Comparison of ENCODE assay signal across 1 cellular context in the genomic region with DNA sequence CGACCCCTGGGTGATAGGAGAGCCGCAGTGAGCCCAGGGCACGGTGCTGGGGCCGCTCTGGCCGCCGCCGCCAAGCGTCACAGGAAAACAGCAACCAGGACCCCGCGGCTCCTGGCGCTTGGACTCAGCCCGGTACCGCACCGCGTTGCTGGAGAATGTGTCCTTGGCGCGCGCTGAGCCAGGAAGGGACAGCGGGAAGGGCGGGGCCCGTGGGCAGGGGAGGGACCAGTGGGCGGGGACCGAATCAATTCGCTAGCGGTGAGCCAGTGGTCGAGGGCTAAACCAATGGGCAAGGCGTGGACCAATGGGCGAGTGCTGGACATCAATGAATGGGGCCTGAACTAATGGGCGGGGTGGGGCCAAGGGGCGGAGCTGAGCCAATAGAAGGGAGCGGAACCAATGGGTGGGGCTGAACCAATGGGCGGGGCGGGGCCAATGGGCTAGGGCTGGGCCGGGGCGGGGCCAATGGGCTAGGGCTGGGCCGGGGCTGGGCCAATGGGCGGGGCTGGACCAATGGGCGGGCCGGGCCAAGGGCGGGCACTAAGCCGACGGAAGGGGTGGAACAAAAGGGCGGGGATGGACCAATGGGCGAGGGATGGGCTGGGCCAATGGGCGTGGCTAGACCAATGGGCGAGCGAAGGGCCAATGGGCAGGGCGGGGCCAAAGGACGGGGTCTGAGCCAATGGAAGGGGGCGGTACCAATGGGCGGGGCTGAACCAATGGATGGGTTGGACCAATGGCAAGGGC.
A peak's percentile ranks its signal among the peaks of the same experiment; 100 is the strongest.
TF ChIP-seq lines count a peak whose summit lies in the region.

No MANE protein-coding gene starts in this region.

TF ChIP-seq in HepG2, 621 proteins besides CTCF, POLR2A, EP300 and RAD21 (continued from another document and continues in another):
- TF ChIP-seq, protein P1, sequence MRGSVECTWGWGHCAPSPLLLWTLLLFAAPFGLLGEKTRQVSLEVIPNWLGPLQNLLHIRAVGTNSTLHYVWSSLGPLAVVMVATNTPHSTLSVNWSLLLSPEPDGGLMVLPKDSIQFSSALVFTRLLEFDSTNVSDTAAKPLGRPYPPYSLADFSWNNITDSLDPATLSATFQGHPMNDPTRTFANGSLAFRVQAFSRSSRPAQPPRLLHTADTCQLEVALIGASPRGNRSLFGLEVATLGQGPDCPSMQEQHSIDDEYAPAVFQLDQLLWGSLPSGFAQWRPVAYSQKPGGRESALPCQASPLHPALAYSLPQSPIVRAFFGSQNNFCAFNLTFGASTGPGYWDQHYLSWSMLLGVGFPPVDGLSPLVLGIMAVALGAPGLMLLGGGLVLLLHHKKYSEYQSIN (CRISPR knock-in tag; IDR thresholded peaks at IDR 0.05; ENCODE audit: borderline replicate concordance): no peak
- TF ChIP-seq ZSCAN9 (CRISPR knock-in tag; IDR thresholded peaks at IDR 0.05; ENCODE audit: borderline replicate concordance) (peak; percentile 89), ZBTB38 (CRISPR knock-in tag; IDR thresholded peaks at IDR 0.05) (no peak), ARID5B (CRISPR knock-in tag; IDR thresholded peaks at IDR 0.05) (peak; percentile 36; the same call in 1 of the 2 replicates), ZNF598 (CRISPR knock-in tag; IDR thresholded peaks at IDR 0.05; ENCODE audit: borderline replicate concordance) (no peak; the same call in 1 of the 2 replicates), THRA (CRISPR knock-in tag; IDR thresholded peaks at IDR 0.05; ENCODE audit: borderline replicate concordance) (0 out of 2 replicates have a peak, but pooled peaks have one; percentile 37), STAT5B (CRISPR knock-in tag; IDR thresholded peaks at IDR 0.05) (no peak), ETV6 (CRISPR knock-in tag; conservative IDR thresholded peaks at IDR 0.05) (peak; percentile 75; the same call in 1 of the 2 replicates), ZNF570 (CRISPR knock-in tag; IDR thresholded peaks at IDR 0.05; ENCODE audit: borderline replicate concordance) (no peak), ZNF331 (CRISPR knock-in tag; IDR thresholded peaks at IDR 0.05) (peak; percentile 70), HHEX (CRISPR knock-in tag; IDR thresholded peaks at IDR 0.05) (no peak), ZNF747 (CRISPR knock-in tag; IDR thresholded peaks at IDR 0.05; ENCODE audit: borderline replicate concordance) (no peak), FIP1L1 (IDR thresholded peaks at IDR 0.05; ENCODE audit: borderline replicate concordance, insufficient read depth, low read depth, low read length) (no peak), TCF12 (IDR thresholded peaks at IDR 0.05) (no peak), TCF12 (CRISPR knock-in tag; IDR thresholded peaks at IDR 0.05) (no peak), FOXO1 (CRISPR knock-in tag; IDR thresholded peaks at IDR 0.05) (peak; percentile 65; the same call in 1 of the 2 replicates), SRSF4 (IDR thresholded peaks at IDR 0.05; ENCODE audit: low read depth, low read length, poor library complexity, severe bottlenecking) (no peak), MTF2 (CRISPR knock-in tag; IDR thresholded peaks at IDR 0.05; ENCODE audit: borderline replicate concordance) (no peak), ZNF674 (CRISPR knock-in tag; IDR thresholded peaks at IDR 0.05; ENCODE audit: low read depth) (0 out of 2 replicates have a peak, but pooled peaks have one; percentile 50), KDM6A (CRISPR knock-in tag; IDR thresholded peaks at IDR 0.05; ENCODE audit: low read depth) (no peak), ZEB1 (IDR thresholded peaks at IDR 0.05; ENCODE audit: insufficient replicate concordance, low read depth) (no peak), RCOR2 (CRISPR knock-in tag; IDR thresholded peaks at IDR 0.05) (no peak), EZH2 (conservative IDR thresholded peaks at IDR 0.05; ENCODE audit: low read depth, low read length) (no peak), TOPORS (CRISPR knock-in tag; IDR thresholded peaks at IDR 0.05) (no peak), ZNF619 (CRISPR knock-in tag; IDR thresholded peaks at IDR 0.05) (no peak), MAFG (CRISPR knock-in tag; IDR thresholded peaks at IDR 0.05) (no peak), ZFYVE20 (CRISPR knock-in tag; IDR thresholded peaks at IDR 0.05; ENCODE audit: borderline replicate concordance, low read depth) (peak; percentile 71; the same call in 1 of the 2 replicates), SMAD9 (CRISPR knock-in tag; IDR thresholded peaks at IDR 0.05) (no peak), ZBTB8A (CRISPR knock-in tag; IDR thresholded peaks at IDR 0.05; ENCODE audit: borderline replicate concordance, low read depth) (no peak), DR1 (CRISPR knock-in tag; IDR thresholded peaks at IDR 0.05) (peak; percentile 97), MAFK (conservative IDR thresholded peaks at IDR 0.05 in 1 of 2, IDR thresholded peaks at IDR 0.05 in 1 of 2; ENCODE audit: low read length in 2 of 2) (no peak), RARA (CRISPR knock-in tag; IDR thresholded peaks at IDR 0.05) (no peak), ZNF354B (CRISPR knock-in tag; IDR thresholded peaks at IDR 0.05) (no peak), ZNF709 (CRISPR knock-in tag; IDR thresholded peaks at IDR 0.05) (0 out of 2 replicates have a peak, but pooled peaks have one; percentile 44), SCMH1 (CRISPR knock-in tag; IDR thresholded peaks at IDR 0.05; ENCODE audit: borderline replicate concordance) (no peak), ZNF430 (CRISPR knock-in tag; IDR thresholded peaks at IDR 0.05) (no peak)
- TF ChIP-seq, protein P2, sequence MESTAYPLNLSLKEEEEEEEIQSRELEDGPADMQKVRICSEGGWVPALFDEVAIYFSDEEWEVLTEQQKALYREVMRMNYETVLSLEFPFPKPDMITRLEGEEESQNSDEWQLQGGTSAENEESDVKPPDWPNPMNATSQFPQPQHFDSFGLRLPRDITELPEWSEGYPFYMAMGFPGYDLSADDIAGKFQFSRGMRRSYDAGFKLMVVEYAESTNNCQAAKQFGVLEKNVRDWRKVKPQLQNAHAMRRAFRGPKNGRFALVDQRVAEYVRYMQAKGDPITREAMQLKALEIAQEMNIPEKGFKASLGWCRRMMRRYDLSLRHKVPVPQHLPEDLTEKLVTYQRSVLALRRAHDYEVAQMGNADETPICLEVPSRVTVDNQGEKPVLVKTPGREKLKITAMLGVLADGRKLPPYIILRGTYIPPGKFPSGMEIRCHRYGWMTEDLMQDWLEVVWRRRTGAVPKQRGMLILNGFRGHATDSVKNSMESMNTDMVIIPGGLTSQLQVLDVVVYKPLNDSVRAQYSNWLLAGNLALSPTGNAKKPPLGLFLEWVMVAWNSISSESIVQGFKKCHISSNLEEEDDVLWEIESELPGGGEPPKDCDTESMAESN (CRISPR knock-in tag; conservative IDR thresholded peaks at IDR 0.05): 0 out of 2 replicates have a peak, but pooled peaks have one; percentile 40
- TF ChIP-seq, protein P3, sequence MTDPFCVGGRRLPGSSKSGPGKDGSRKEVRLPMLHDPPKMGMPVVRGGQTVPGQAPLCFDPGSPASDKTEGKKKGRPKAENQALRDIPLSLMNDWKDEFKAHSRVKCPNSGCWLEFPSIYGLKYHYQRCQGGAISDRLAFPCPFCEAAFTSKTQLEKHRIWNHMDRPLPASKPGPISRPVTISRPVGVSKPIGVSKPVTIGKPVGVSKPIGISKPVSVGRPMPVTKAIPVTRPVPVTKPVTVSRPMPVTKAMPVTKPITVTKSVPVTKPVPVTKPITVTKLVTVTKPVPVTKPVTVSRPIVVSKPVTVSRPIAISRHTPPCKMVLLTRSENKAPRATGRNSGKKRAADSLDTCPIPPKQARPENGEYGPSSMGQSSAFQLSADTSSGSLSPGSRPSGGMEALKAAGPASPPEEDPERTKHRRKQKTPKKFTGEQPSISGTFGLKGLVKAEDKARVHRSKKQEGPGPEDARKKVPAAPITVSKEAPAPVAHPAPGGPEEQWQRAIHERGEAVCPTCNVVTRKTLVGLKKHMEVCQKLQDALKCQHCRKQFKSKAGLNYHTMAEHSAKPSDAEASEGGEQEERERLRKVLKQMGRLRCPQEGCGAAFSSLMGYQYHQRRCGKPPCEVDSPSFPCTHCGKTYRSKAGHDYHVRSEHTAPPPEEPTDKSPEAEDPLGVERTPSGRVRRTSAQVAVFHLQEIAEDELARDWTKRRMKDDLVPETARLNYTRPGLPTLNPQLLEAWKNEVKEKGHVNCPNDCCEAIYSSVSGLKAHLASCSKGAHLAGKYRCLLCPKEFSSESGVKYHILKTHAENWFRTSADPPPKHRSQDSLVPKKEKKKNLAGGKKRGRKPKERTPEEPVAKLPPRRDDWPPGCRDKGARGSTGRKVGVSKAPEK (CRISPR knock-in tag; IDR thresholded peaks at IDR 0.05; ENCODE audit: borderline replicate concordance): no peak
- TF ChIP-seq, protein P4, sequence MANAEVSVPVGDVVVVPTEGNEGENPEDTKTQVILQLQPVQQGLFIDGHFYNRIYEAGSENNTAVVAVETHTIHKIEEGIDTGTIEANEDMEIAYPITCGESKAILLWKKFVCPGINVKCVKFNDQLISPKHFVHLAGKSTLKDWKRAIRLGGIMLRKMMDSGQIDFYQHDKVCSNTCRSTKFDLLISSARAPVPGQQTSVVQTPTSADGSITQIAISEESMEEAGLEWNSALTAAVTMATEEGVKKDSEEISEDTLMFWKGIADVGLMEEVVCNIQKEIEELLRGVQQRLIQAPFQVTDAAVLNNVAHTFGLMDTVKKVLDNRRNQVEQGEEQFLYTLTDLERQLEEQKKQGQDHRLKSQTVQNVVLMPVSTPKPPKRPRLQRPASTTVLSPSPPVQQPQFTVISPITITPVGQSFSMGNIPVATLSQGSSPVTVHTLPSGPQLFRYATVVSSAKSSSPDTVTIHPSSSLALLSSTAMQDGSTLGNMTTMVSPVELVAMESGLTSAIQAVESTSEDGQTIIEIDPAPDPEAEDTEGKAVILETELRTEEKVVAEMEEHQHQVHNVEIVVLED (CRISPR knock-in tag; IDR thresholded peaks at IDR 0.05; ENCODE audit: borderline replicate concordance): 0 out of 2 replicates have a peak, but pooled peaks have one; percentile 32
- TF ChIP-seq, protein P5, sequence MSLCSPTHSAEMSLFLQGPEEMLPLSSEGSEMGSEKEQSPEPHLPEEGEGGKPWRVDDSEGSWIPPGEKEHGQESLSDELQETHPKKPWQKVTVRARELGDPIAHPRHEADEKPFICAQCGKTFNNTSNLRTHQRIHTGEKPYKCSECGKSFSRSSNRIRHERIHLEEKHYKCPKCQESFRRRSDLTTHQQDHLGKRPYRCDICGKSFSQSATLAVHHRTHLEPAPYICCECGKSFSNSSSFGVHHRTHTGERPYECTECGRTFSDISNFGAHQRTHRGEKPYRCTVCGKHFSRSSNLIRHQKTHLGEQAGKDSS (CRISPR knock-in tag; IDR thresholded peaks at IDR 0.05; ENCODE audit: borderline replicate concordance, low read depth): peak; percentile 82; the same call in 1 of the 2 replicates
- TF ChIP-seq, protein P6, sequence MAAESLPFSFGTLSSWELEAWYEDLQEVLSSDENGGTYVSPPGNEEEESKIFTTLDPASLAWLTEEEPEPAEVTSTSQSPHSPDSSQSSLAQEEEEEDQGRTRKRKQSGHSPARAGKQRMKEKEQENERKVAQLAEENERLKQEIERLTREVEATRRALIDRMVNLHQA (CRISPR knock-in tag; IDR thresholded peaks at IDR 0.05): no peak
